14 cellular contexts compared by ENCODE assay signal in genomic region chr1:205287076-205287475, GRCh38. TPM values are rescaled to one million over a fixed set of nuclear protein-coding genes. Genes with fewer than 3 reads are reported as not detected.
DNase-seq lines count a peak whose midpoint lies in the region; ATAC-seq and FAIRE-seq lines count a peak whose summit lies in the region.
"Had no signal": no experiment of that assay in that cellular context is flagged by ENCODE, and none has a peak within 500 bp of the region (broad histone marks: within the 10 kb centered on the region; RNA-seq: fewer than 3 reads in every experiment).

No MANE protein-coding gene starts in this region.

- CTCF ChIA-PET in activated CD8-positive, alpha-beta memory T cell treated with anti-CD3 and anti-CD28 coated beads, Interleukin-2, amount 10 ng/mL, durations not matched to agents 7 days and 5 days (lab: Charles Lee): interaction anchor here (1.2 to 22.0 kb wide), 4 partner anchors 9 to 37 kb away, joined by 4 to 1096 read pairs (median 66); partner anchors contain the start of gene NUAK2

- no peak overlapping the region for H3K4me3 Mint-ChIP-seq in activated CD8-positive, alpha-beta memory T cell treated with anti-CD3 and anti-CD28 coated beads, Interleukin-2, amount 10 ng/mL, durations not matched to agents 7 days and 5 days
- no peak overlapping the region for H3K4me3 Mint-ChIP-seq in stimulated activated memory B cell treated with anti-CD40 and anti-IgM and Interleukin-4, amounts not matched to agents 10 μg/mL and 1 μg/mL and 100 μg/mL, for 72 hours
- H3K4me3 Mint-ChIP-seq: mesothelial cell of epicardium had no signal

- peak overlapping the region; percentile 87 for H3K27ac Mint-ChIP-seq in activated CD8-positive, alpha-beta memory T cell treated with anti-CD3 and anti-CD28 coated beads, Interleukin-2, amount 10 ng/mL, durations not matched to agents 7 days and 5 days
- H3K27ac Mint-ChIP-seq in stimulated activated memory B cell treated with anti-CD40 and anti-IgM and Interleukin-4, amounts not matched to agents 10 μg/mL and 1 μg/mL and 100 μg/mL, for 72 hours: peak overlapping the region; percentile 94
- H3K27ac Mint-ChIP-seq: mesothelial cell of epicardium had no signal

- H3K27me3 Mint-ChIP-seq in activated CD8-positive, alpha-beta memory T cell treated with anti-CD3 and anti-CD28 coated beads, Interleukin-2, amount 10 ng/mL, durations not matched to agents 7 days and 5 days: peaks cover 17% of the 10 kb centered on the region
- H3K27me3 Mint-ChIP-seq in stimulated activated memory B cell treated with anti-CD40 and anti-IgM and Interleukin-4, amounts not matched to agents 10 μg/mL and 1 μg/mL and 100 μg/mL, for 72 hours: no peaks in the 10 kb centered on the region

- no peak for FAIRE-seq in RCC 7860 (lab: Jason Lieb, UNC)
- FAIRE-seq: bronchial epithelial cell, TTC549, urothelium cell line had no signal

- no peak for ATAC-seq in activated CD8-positive, alpha-beta memory T cell treated with anti-CD3 and anti-CD28 coated beads, Interleukin-2, amount 10 ng/mL, durations not matched to agents 7 days and 5 days
- no peak for ATAC-seq in stimulated activated memory B cell treated with anti-CD40 and anti-IgM and Interleukin-4, amounts not matched to agents 10 μg/mL and 1 μg/mL and 100 μg/mL, for 72 hours
- ATAC-seq: right cardiac atrium had no signal

- peaks cover 64% of the 10 kb centered on the region for H3K4me1 Mint-ChIP-seq in activated CD8-positive, alpha-beta memory T cell treated with anti-CD3 and anti-CD28 coated beads, Interleukin-2, amount 10 ng/mL, durations not matched to agents 7 days and 5 days
- peaks cover 78% of the 10 kb centered on the region for H3K4me1 Mint-ChIP-seq in stimulated activated memory B cell treated with anti-CD40 and anti-IgM and Interleukin-4, amounts not matched to agents 10 μg/mL and 1 μg/mL and 100 μg/mL, for 72 hours

- H3K9me3 Mint-ChIP-seq in activated CD8-positive, alpha-beta memory T cell treated with anti-CD3 and anti-CD28 coated beads, Interleukin-2, amount 10 ng/mL, durations not matched to agents 7 days and 5 days (ENCODE audit: low read depth): no peaks in the 10 kb centered on the region
- no peaks in the 10 kb centered on the region for H3K9me3 Mint-ChIP-seq in stimulated activated memory B cell treated with anti-CD40 and anti-IgM and Interleukin-4, amounts not matched to agents 10 μg/mL and 1 μg/mL and 100 μg/mL, for 72 hours
- H3K9me3 Mint-ChIP-seq: mesothelial cell of epicardium had no signal

- no peak for DNase-seq in activated CD8-positive, alpha-beta memory T cell treated with anti-CD3 and anti-CD28 coated beads, Interleukin-2, amount 10 ng/mL, durations not matched to agents 7 days and 5 days
- DNase-seq in activated CD8-positive, alpha-beta memory T cell treated with anti-CD3 and anti-CD28 coated beads, Interleukin-2, amount 50 U/mL, for 48 hours: no peak
- DNase-seq in RCC 7860 (ENCODE audit: low spot score) (peak; percentile 6), fibroblast of peridontal ligament (ENCODE audit: extremely low read depth) (peak; percentile 18), nucleus accumbens (lab: John Stamatoyannopoulos, UW) (no peak), occipital lobe (lab: John Stamatoyannopoulos, UW) (no peak)
- DNase-seq in stimulated activated naive CD4-positive, alpha-beta T cell (lab: John Stamatoyannopoulos, UW): no peak
- DNase-seq: ACHN, right cardiac atrium had no signal

- peaks cover 1% of the 10 kb centered on the region for H3K36me3 Mint-ChIP-seq in activated CD8-positive, alpha-beta memory T cell treated with anti-CD3 and anti-CD28 coated beads, Interleukin-2, amount 10 ng/mL, durations not matched to agents 7 days and 5 days
- H3K36me3 Mint-ChIP-seq in stimulated activated memory B cell treated with anti-CD40 and anti-IgM and Interleukin-4, amounts not matched to agents 10 μg/mL and 1 μg/mL and 100 μg/mL, for 72 hours: no peaks in the 10 kb centered on the region
- H3K36me3 Mint-ChIP-seq: mesothelial cell of epicardium had no signal

RNA-seq across cellular contexts. Expression of gene NUAK2, which starts 34.5 kb away (rescaled TPM):
- 1 to 10 TPM; 1.9 to 6.0 TPM for total RNA-seq in activated CD8-positive, alpha-beta memory T cell treated with anti-CD3 and anti-CD28 coated beads, Interleukin-2, amount 10 ng/mL, durations not matched to agents 7 days and 5 days
- 1.1 TPM for total RNA-seq in occipital lobe

RNA-seq across cellular contexts. Expression of gene TMCC2, which starts 59.3 kb away (rescaled TPM):
- 1 to 10 TPM; 2.6 to 5.3 TPM for total RNA-seq in activated CD8-positive, alpha-beta memory T cell treated with anti-CD3 and anti-CD28 coated beads, Interleukin-2, amount 10 ng/mL, durations not matched to agents 7 days and 5 days
- 45.9 TPM for total RNA-seq in occipital lobe

Comparison
In these comparisons a context has a peak if more than half of its experiments do, and no peak if none do; other contexts are left out.
1. DNase-seq: peak in RCC 7860 (single experiment) and fibroblast of peridontal ligament (single experiment); none in activated CD8-positive, alpha-beta memory T cell treated with anti-CD3 and anti-CD28 coated beads, Interleukin-2, amount 10 ng/mL, durations not matched to agents 7 days and 5 days (single experiment), activated CD8-positive, alpha-beta memory T cell treated with anti-CD3 and anti-CD28 coated beads, Interleukin-2, amount 50 U/mL, for 48 hours (single experiment), stimulated activated naive CD4-positive, alpha-beta T cell (0 of 6), nucleus accumbens (0 of 56) and occipital lobe (single experiment).